Comparison of ENCODE assay signal across 1 cellular context in the genomic region with DNA sequence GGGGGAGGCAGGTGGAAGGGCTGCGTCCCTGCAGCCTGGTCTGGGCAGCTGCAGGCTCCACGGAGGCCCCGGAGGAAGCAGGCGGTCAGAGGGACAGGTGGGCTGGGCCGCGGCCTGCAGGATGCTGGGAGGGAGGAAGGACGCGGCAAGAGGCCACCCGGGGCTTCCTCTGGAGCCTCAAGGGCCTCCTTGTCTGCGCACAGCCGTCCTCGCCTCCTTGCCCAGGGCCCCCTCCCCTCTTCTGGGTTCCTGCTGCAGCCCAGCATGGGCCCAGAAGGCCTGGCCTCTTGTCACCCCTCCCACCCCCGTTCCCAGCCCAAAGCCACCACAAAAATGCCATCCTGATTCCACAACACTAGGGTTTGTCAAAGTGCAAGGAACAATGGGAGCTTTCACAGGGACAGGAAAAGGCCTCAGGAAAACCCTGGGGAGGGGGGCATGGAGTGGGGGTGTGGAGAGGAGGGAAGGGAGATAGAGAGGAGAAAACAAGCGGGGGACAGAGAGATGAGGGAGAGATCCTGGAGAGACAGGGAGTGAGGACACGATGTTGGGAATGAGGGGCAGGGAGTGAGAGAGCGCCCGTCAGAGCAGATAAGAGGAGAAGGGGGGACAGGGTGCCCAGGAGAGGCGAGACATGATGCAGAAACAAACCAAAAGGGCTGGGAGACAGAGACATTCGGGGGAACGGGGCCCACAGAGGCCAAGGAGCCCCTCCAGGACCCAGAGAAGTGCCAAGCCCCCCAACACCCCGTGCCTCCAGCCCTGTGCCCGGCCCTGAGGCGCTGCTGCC.
TF ChIP-seq lines count a peak whose summit lies in the region.

No MANE protein-coding gene starts in this region.

TF ChIP-seq in endothelial cell of umbilical vein, 7 proteins besides CTCF, POLR2A, EP300 and RAD21 (continued from another document):
- TF ChIP-seq GATA2 (IDR thresholded peaks at IDR 0.05; ENCODE audit: insufficient read depth, insufficient read length, low read depth, low read length) (no peak), MAX (IDR thresholded peaks at IDR 0.05; ENCODE audit: insufficient read depth, insufficient read length) (no peak), POLR2AphosphoS5 (IDR thresholded peaks at IDR 0.05; ENCODE audit: insufficient read depth, low read depth, low read length) (no peak), JUN (IDR thresholded peaks at IDR 0.05; ENCODE audit: borderline replicate concordance, insufficient read depth, insufficient read length, low read depth) (no peak), FOS (IDR thresholded peaks at IDR 0.05; ENCODE audit: borderline replicate concordance, insufficient read depth, low read length) (no peak), MYC (IDR thresholded peaks at IDR 0.05; ENCODE audit: low read depth, low read length) (no peak)
